ENCODE assay signal across 24 cellular contexts in genomic region chr2:107091163-107091864, GRCh38.
DNase-seq lines count a peak whose midpoint lies in the region; TF ChIP-seq lines count a peak whose summit lies in the region.
"Had no signal": no experiment of that assay in that cellular context is flagged by ENCODE, and none has a peak within 500 bp of the region (broad histone marks: within the 10 kb centered on the region; RNA-seq: fewer than 3 reads in every experiment).

No MANE protein-coding gene starts in this region.

- H3K36me3 Mint-ChIP-seq in nephron progenitor cell (ENCODE audit: low read depth), result no peaks in the 10 kb centered on the region
- no peaks in the 10 kb centered on the region for H3K36me3 Mint-ChIP-seq in activated CD4-positive, alpha-beta memory T cell treated with anti-CD3 and anti-CD28 coated beads for 36 hours
- H3K36me3 Mint-ChIP-seq: memory B cell, T-cell had no signal

- peaks cover 8% of the 10 kb centered on the region for H3K4me1 Mint-ChIP-seq in nephron progenitor cell
- H3K4me1 Mint-ChIP-seq in activated CD4-positive, alpha-beta memory T cell treated with anti-CD3 and anti-CD28 coated beads for 36 hours (ENCODE audit: low read depth), result no peaks in the 10 kb centered on the region
- H3K4me1 Mint-ChIP-seq: activated CD4-positive, alpha-beta T cell treated with anti-CD3 and anti-CD28 coated beads, Interleukin-2, amount 10 ng/mL, durations not matched to agents 24 days and 14 days; memory B cell; T-cell had no signal

- TF ChIP-seq CTCF in AG04449 (IDR thresholded peaks at IDR 0.05; ENCODE audit: insufficient read depth, low read length, missing control alignments), result no peak
- TF ChIP-seq CTCF in nephron progenitor cell (IDR thresholded peaks at IDR 0.05), result no peak

- H3K27me3 Mint-ChIP-seq in nephron progenitor cell (ENCODE audit: low read depth, poor library complexity), result no peaks in the 10 kb centered on the region
- no peaks in the 10 kb centered on the region for H3K27me3 Mint-ChIP-seq in activated CD4-positive, alpha-beta memory T cell treated with anti-CD3 and anti-CD28 coated beads for 36 hours
- H3K27me3 Mint-ChIP-seq: activated CD4-positive, alpha-beta T cell treated with anti-CD3 and anti-CD28 coated beads, Interleukin-2, amount 10 ng/mL, durations not matched to agents 24 days and 14 days; CD4-positive, alpha-beta T cell; memory B cell; T-cell had no signal

- peak overlapping the region; percentile 39 for H3K27ac Mint-ChIP-seq in nephron progenitor cell
- no peak overlapping the region for H3K27ac Mint-ChIP-seq in activated CD4-positive, alpha-beta memory T cell treated with anti-CD3 and anti-CD28 coated beads for 36 hours
- H3K27ac Mint-ChIP-seq: activated CD4-positive, alpha-beta T cell treated with anti-CD3 and anti-CD28 coated beads, Interleukin-2, amount 10 ng/mL, durations not matched to agents 24 days and 14 days; CD4-positive, alpha-beta T cell; memory B cell; nephron; T-cell had no signal

- H3K4me3 Mint-ChIP-seq in nephron progenitor cell, result no peak overlapping the region
- H3K4me3 Mint-ChIP-seq in activated CD4-positive, alpha-beta memory T cell treated with anti-CD3 and anti-CD28 coated beads for 36 hours, result no peak overlapping the region
- H3K4me3 Mint-ChIP-seq: activated CD4-positive, alpha-beta T cell treated with anti-CD3 and anti-CD28 coated beads, Interleukin-2, amount 10 ng/mL, durations not matched to agents 24 days and 14 days; CD4-positive, alpha-beta T cell; memory B cell; nephron; T-cell had no signal

- H3K9me3 Mint-ChIP-seq in nephron progenitor cell, result no peaks in the 10 kb centered on the region
- no peaks in the 10 kb centered on the region for H3K9me3 Mint-ChIP-seq in activated CD4-positive, alpha-beta memory T cell treated with anti-CD3 and anti-CD28 coated beads for 36 hours
- H3K9me3 Mint-ChIP-seq: CD4-positive, alpha-beta T cell; nephron had no signal

- DNase-seq in AG04449 (ENCODE audit: low read depth, low spot score) (peak; percentile 7), RPMI7951 (ENCODE audit: low read depth) (peak; percentile 55), dedifferentiated amniotic fluid mesenchymal stem cell (ENCODE audit: extremely low spot score) (peak; percentile 36), nephron progenitor cell (no peak), NCI-H69 (lab: John Stamatoyannopoulos, UW) (no peak), NCI-H2107 treated with DMSO at 0.1 percent for 48 hours (lab: John Stamatoyannopoulos, UW; ENCODE audit: unreplicated experiment) (no peak), RKO (ENCODE audit: low spot score) (no peak)
- no peak for DNase-seq in activated CD4-positive, alpha-beta memory T cell treated with anti-CD3 and anti-CD28 coated beads for 36 hours
- DNase-seq: activated CD4-positive, alpha-beta T cell treated with anti-CD3 and anti-CD28 coated beads, Interleukin-2, amount 10 ng/mL, durations not matched to agents 24 days and 14 days; activated CD8-positive, alpha-beta memory T cell treated with anti-CD3 and anti-CD28 coated beads, Interleukin-2, amount 50 U/mL, for 48 hours; activated gamma-delta T cell treated with Interleukin-2 at 50 U/mL for 16 hours; CD4-positive, alpha-beta T cell; DMS153; kidney; NCI-H187 treated with DMSO at 0.1 percent for 48 hours; NCI-H446; stimulated activated CD4-positive, alpha-beta T cell treated with anti-CD3 and anti-CD28 coated beads, Interleukin-4, amount 100 ng/mL, for 24 hours; stomach; T-cell; upper lobe of left lung had no signal

- intact Hi-C loops in activated CD4-positive, alpha-beta memory T cell treated with anti-CD3 and anti-CD28 coated beads for 36 hours (cut with micrococcal nuclease), result no loop called here

- H3K4me3 ChIP-seq in AG04449 (ENCODE audit: low read depth, low read length), result no peak overlapping the region
- H3K4me3 ChIP-seq: K562, smooth muscle cell, stomach, upper lobe of left lung had no signal

- POLR2A ChIA-PET in AG04449 (lab: Yijun Ruan, JAX), result no interaction called here
- POLR2A ChIA-PET in activated CD4-positive, alpha-beta memory T cell treated with anti-CD3 and anti-CD28 coated beads for 36 hours (lab: Charles Lee), result no interaction called here

- CTCF ChIA-PET in AG04449 (lab: Yijun Ruan, JAX), result no interaction called here
- CTCF ChIA-PET in activated CD4-positive, alpha-beta memory T cell treated with anti-CD3 and anti-CD28 coated beads for 36 hours (lab: Charles Lee), result no interaction called here

Comparison
In these comparisons a context has a peak if more than half of its experiments do, and no peak if none do; other contexts are left out.
1. DNase-seq: peak in AG04449 (single experiment), RPMI7951 (single experiment) and dedifferentiated amniotic fluid mesenchymal stem cell (single experiment); none in nephron progenitor cell (single experiment), NCI-H69 (single experiment), NCI-H2107 treated with DMSO at 0.1 percent for 48 hours (single experiment), RKO (single experiment) and activated CD4-positive, alpha-beta memory T cell treated with anti-CD3 and anti-CD28 coated beads for 36 hours (single experiment).